9 cellular contexts compared by ENCODE assay signal in genomic region chr2:113892004-113892740, GRCh38. TPM values are rescaled to one million over a fixed set of nuclear protein-coding genes. Genes with fewer than 3 reads are reported as not detected.
DNase-seq lines count a peak whose midpoint lies in the region; ATAC-seq and TF ChIP-seq lines count a peak whose summit lies in the region.
"Had no signal": no experiment of that assay in that cellular context is flagged by ENCODE, and none has a peak within 500 bp of the region (broad histone marks: within the 10 kb centered on the region; RNA-seq: fewer than 3 reads in every experiment).

No MANE protein-coding gene starts in this region.

- H3K4me3 ChIP-seq in CD8-positive, alpha-beta memory T cell (ENCODE audit: low read length) = peak overlapping the region; percentile 42
- H3K4me3 ChIP-seq in MG63 = peak overlapping the region; percentile 94

- H3K36me3 Mint-ChIP-seq in CD8-positive, alpha-beta memory T cell = peaks cover 0 to 34% (median 18%) of the 10 kb centered on the region in 3 donors
- peaks cover 69% of the 10 kb centered on the region for H3K36me3 Mint-ChIP-seq in dendritic cell treated with granulocyte-macrophage colony-stimulating factor and Interleukin-4, amounts not matched to agents 40 ng/mL and 50 ng/mL, for 4 days (ENCODE audit: low read depth)
- no peaks in the 10 kb centered on the region for H3K36me3 Mint-ChIP-seq in neural crest cell (ENCODE audit: low read depth)

- H3K9me3 ChIP-seq in CD8-positive, alpha-beta memory T cell (ENCODE audit: low read length) = no peaks in the 10 kb centered on the region
- H3K9me3 ChIP-seq in MG63 = no peaks in the 10 kb centered on the region

- no peak for ATAC-seq in GM19467 (IDR thresholded peaks at IDR 0.05; ENCODE audit: unreplicated experiment)
- ATAC-seq in HG03159 (IDR thresholded peaks at IDR 0.05; ENCODE audit: unreplicated experiment) = no peak

- intact Hi-C loops in dendritic cell treated with granulocyte-macrophage colony-stimulating factor and Interleukin-4, amounts not matched to agents 40 ng/mL and 50 ng/mL, for 4 days (cut with micrococcal nuclease) = no loop called here

- POLR2A ChIA-PET in CD8-positive, alpha-beta memory T cell (lab: Charles Lee) = interaction anchor here (1.0 kb wide), 1 partner anchor 136 kb away, joined by 3 read pairs; the partner anchor contains the start of gene SLC35F5

- peaks cover 77% of the 10 kb centered on the region for H3K4me1 ChIP-seq in CD8-positive, alpha-beta memory T cell (ENCODE audit: insufficient read depth, low read length)

- CTCF ChIA-PET in CD8-positive, alpha-beta memory T cell (lab: Charles Lee) = interaction anchor here (1.6 to 2.6 kb wide), 2 partner anchors 10 to 18 kb away, joined by 4 to 9 read pairs; no protein-coding TSS in a partner anchor

- peak overlapping the region; percentile 89 for H3K27ac ChIP-seq in CD8-positive, alpha-beta memory T cell (ENCODE audit: low read depth, low read length)

- H3K27me3 Mint-ChIP-seq in CD8-positive, alpha-beta memory T cell = no peaks in the 10 kb centered on the region
- H3K27me3 Mint-ChIP-seq in dendritic cell treated with granulocyte-macrophage colony-stimulating factor and Interleukin-4, amounts not matched to agents 40 ng/mL and 50 ng/mL, for 4 days = no peaks in the 10 kb centered on the region
- H3K27me3 Mint-ChIP-seq in neural crest cell (ENCODE audit: low read depth) = no peaks in the 10 kb centered on the region

- H3K27ac Mint-ChIP-seq in CD8-positive, alpha-beta memory T cell = peak overlapping the region; percentile 18 to 91 (median 80)
- H3K27ac Mint-ChIP-seq in dendritic cell treated with granulocyte-macrophage colony-stimulating factor and Interleukin-4, amounts not matched to agents 40 ng/mL and 50 ng/mL, for 4 days = peak overlapping the region; percentile 98
- no peak overlapping the region for H3K27ac Mint-ChIP-seq in neural crest cell (ENCODE audit: unreplicated experiment)

- peaks cover 81 to 88% (median 86%) of the 10 kb centered on the region in 3 donors for H3K4me1 Mint-ChIP-seq in CD8-positive, alpha-beta memory T cell
- H3K4me1 Mint-ChIP-seq in dendritic cell treated with granulocyte-macrophage colony-stimulating factor and Interleukin-4, amounts not matched to agents 40 ng/mL and 50 ng/mL, for 4 days (ENCODE audit: low read depth) = peaks cover 71% of the 10 kb centered on the region
- peaks cover 69% of the 10 kb centered on the region for H3K4me1 Mint-ChIP-seq in neural crest cell

- H3K9me3 Mint-ChIP-seq in CD8-positive, alpha-beta memory T cell = no peaks in the 10 kb centered on the region
- H3K9me3 Mint-ChIP-seq in dendritic cell treated with granulocyte-macrophage colony-stimulating factor and Interleukin-4, amounts not matched to agents 40 ng/mL and 50 ng/mL, for 4 days = no peaks in the 10 kb centered on the region
- no peaks in the 10 kb centered on the region for H3K9me3 Mint-ChIP-seq in neural crest cell

- H3K4me3 Mint-ChIP-seq in CD8-positive, alpha-beta memory T cell = peak overlapping the region; percentile 80 to 99 (median 93)
- peak overlapping the region; percentile 96 for H3K4me3 Mint-ChIP-seq in dendritic cell treated with granulocyte-macrophage colony-stimulating factor and Interleukin-4, amounts not matched to agents 40 ng/mL and 50 ng/mL, for 4 days
- peak overlapping the region; percentile 59 for H3K4me3 Mint-ChIP-seq in neural crest cell

- DNase-seq in CD8-positive, alpha-beta memory T cell = no peak
- DNase-seq in MG63 = no peak
- DNase-seq in neural crest cell (ENCODE audit: low read depth, low spot score) = no peak
- DNase-seq in mesenteric fat pad (ENCODE audit: low spot score) = no peak
- no peak for DNase-seq in NCI-H748 treated with DMSO at 0.1 percent for 48 hours (lab: John Stamatoyannopoulos, UW)
- DNase-seq: KBM-7 had no signal

- H3K36me3 ChIP-seq in CD8-positive, alpha-beta memory T cell (ENCODE audit: insufficient read depth, low read length) = no peaks in the 10 kb centered on the region
- peaks cover 34% of the 10 kb centered on the region for H3K36me3 ChIP-seq in MG63

- no peak for TF ChIP-seq CTCF in neural crest cell (conservative IDR thresholded peaks at IDR 0.05)

- no peaks in the 10 kb centered on the region for H3K27me3 ChIP-seq in CD8-positive, alpha-beta memory T cell (ENCODE audit: insufficient read depth, low read length, poor library complexity, severe bottlenecking)
- H3K27me3 ChIP-seq in MG63 = no peaks in the 10 kb centered on the region

RNA-seq across cellular contexts. Expression of gene ACTR3, which starts 2.3 kb away (rescaled TPM):
- total RNA-seq in CD8-positive, alpha-beta memory T cell = 100 to 1,000 TPM; 512 to 532 TPM
- polyA plus RNA-seq in CD8-positive, alpha-beta memory T cell = 478 TPM
- 378 and 428 TPM in 2 replicates for total RNA-seq in MG63 (2014; rRNA removed; shearing (Covaris generic); ENCODE audit: low replicate concordance)
- total RNA-seq in neural crest cell (172 and 173 TPM in 2 replicates), mesenteric fat pad (181 TPM)
